In the genomic region with DNA sequence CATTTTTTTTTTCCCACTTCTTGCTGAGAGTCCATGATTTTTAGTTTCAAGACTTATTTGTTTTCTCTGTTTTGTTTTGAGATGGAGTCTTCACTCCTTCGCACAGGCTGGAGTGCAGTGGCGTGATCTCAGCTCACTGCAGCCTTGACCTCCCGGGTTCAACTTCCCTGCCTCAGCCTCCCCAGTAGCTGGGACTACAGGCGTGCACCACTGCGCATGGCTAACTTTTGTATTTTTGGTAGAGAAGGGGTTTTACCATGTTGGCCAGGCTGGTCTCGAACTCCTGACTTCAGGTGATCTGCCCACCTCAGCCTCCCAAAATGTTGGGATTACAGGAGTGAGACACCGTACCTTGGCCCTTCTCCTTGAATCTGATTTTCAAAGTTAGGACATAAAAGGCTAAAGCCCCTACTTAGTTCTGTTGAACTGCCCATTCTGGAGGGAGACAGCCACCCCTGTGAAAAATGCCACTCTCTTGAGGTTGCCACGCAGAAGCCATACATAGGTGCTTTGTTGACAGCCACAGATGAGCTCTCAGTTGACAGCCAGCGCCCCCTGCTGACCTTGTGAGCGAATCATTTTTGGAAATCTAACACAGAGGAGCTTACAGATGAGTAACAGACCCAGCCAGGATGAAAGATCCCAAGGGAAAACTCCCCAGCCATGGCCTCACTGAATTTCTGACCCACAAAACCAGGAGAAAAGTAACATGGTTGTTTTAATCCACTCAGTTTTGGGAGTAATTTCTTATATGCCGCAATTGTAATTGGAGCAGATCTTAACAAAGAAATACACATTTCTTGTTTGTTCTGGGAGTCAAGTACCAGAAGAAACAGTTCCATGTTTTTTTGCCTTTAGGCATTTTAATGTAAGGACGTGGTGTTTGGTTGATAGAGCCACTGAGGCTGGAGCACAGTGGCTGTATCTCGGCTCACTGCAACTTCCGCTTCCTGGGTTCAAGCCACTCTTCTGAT, we compare ENCODE assay signal across 8 cellular contexts. TPM values are rescaled to one million over a fixed set of nuclear protein-coding genes. Genes with fewer than 3 reads are reported as not detected.
DNase-seq lines count a peak whose midpoint lies in the region; ATAC-seq and TF ChIP-seq lines count a peak whose summit lies in the region.

No MANE protein-coding gene starts in this region.

- H2BK120ac ChIP-seq in mesenchymal stem cell (ENCODE audit: low read depth, low read length): no peak overlapping the region

- H3K4me1 Mint-ChIP-seq in activated CD4-positive, alpha-beta memory T cell treated with anti-CD3 and anti-CD28 coated beads, Interleukin-2, amount 10 ng/mL, durations not matched to agents 7 days and 5 days: peaks cover 15% of the 10 kb centered on the region
- H3K4me1 Mint-ChIP-seq in effector memory CD8-positive, alpha-beta T cell (ENCODE audit: low read depth in 2 of 2): peaks cover 2 to 4% of the 10 kb centered on the region in 2 donors

- no peak overlapping the region for H3K27ac Mint-ChIP-seq in activated CD4-positive, alpha-beta memory T cell treated with anti-CD3 and anti-CD28 coated beads, Interleukin-2, amount 10 ng/mL, durations not matched to agents 7 days and 5 days
- no peak overlapping the region for H3K27ac Mint-ChIP-seq in effector memory CD8-positive, alpha-beta T cell

- H3K4ac ChIP-seq in mesenchymal stem cell (ENCODE audit: low read depth in 1 of 2, low read length in 2 of 2): no peak overlapping the region

- no peak overlapping the region for H2AFZ ChIP-seq in mesenchymal stem cell (ENCODE audit: low read depth, low read length)

- H3K9ac ChIP-seq in mesenchymal stem cell (ENCODE audit: low read length): peak overlapping the region; percentile 60

- TF ChIP-seq CTCF in AG09319 (IDR thresholded peaks at IDR 0.05; ENCODE audit: low read depth, low read length): peak; percentile 89

- ATAC-seq in GM18873 (IDR thresholded peaks at IDR 0.05; ENCODE audit: low FRiP score, unreplicated experiment) (peak; percentile 66), HG03520 (IDR thresholded peaks at IDR 0.05; ENCODE audit: unreplicated experiment) (peak; percentile 77)
- ATAC-seq in effector memory CD8-positive, alpha-beta T cell (replicated peaks): peak; percentile 95

- no peaks in the 10 kb centered on the region for H3K36me3 ChIP-seq in mesenchymal stem cell (ENCODE audit: control insufficient read depth in 1 of 2, insufficient read depth in 2 of 2, low read depth in 1 of 2, low read length in 2 of 2)

- no peaks in the 10 kb centered on the region for H3K9me3 ChIP-seq in mesenchymal stem cell (ENCODE audit: control insufficient read depth, low read length)

- POLR2A ChIA-PET in activated CD4-positive, alpha-beta memory T cell treated with anti-CD3 and anti-CD28 coated beads, Interleukin-2, amount 10 ng/mL, durations not matched to agents 7 days and 5 days (lab: Charles Lee): interaction anchor here (0.9 kb wide), 1 partner anchor 9 kb away, joined by 3 read pairs; no protein-coding TSS in a partner anchor

- no peak overlapping the region for H3K18ac ChIP-seq in mesenchymal stem cell (ENCODE audit: low read depth in 1 of 2, low read length in 2 of 2)

- no peak overlapping the region for H3K14ac ChIP-seq in mesenchymal stem cell (ENCODE audit: low read length in 2 of 2)

- no peak overlapping the region for H4K91ac ChIP-seq in mesenchymal stem cell (ENCODE audit: low read length)

- DNase-seq in AG09319 (ENCODE audit: extremely low read depth, low read depth): peak; percentile 65
- DNase-seq in NCI-H82 (lab: John Stamatoyannopoulos, UW): peak; percentile 88
- DNase-seq in activated CD4-positive, alpha-beta memory T cell treated with anti-CD3 and anti-CD28 coated beads, Interleukin-2, amount 10 ng/mL, durations not matched to agents 7 days and 5 days: peak; percentile 85
- peak; percentile 71 to 76 (median 74) for DNase-seq in effector memory CD8-positive, alpha-beta T cell
- DNase-seq in mesenchymal stem cell: peak; percentile 86
- DNase-seq in stimulated activated CD8-positive, alpha-beta memory T cell treated with anti-CD3 and anti-CD28 coated beads, Interleukin-15, amount 100 ng/mL, for 4 hours (ENCODE audit: low read depth in 2 of 2): peak; percentile 45 to 61

- H2BK5ac ChIP-seq in mesenchymal stem cell (ENCODE audit: low read depth, low read length, poor library complexity, severe bottlenecking): no peak overlapping the region

- no peak overlapping the region for H3K4me3 Mint-ChIP-seq in activated CD4-positive, alpha-beta memory T cell treated with anti-CD3 and anti-CD28 coated beads, Interleukin-2, amount 10 ng/mL, durations not matched to agents 7 days and 5 days
- H3K4me3 Mint-ChIP-seq in effector memory CD8-positive, alpha-beta T cell: no peak overlapping the region

- no peak overlapping the region for H3K27ac ChIP-seq in mesenchymal stem cell (ENCODE audit: low read length, poor library complexity, severe bottlenecking)

- no peak overlapping the region for H3K4me2 ChIP-seq in mesenchymal stem cell (ENCODE audit: low read length, poor library complexity, severe bottlenecking)

- peaks cover 7% of the 10 kb centered on the region for H3K27me3 Mint-ChIP-seq in activated CD4-positive, alpha-beta memory T cell treated with anti-CD3 and anti-CD28 coated beads, Interleukin-2, amount 10 ng/mL, durations not matched to agents 7 days and 5 days
- peaks cover 0 to 5% of the 10 kb centered on the region in 2 donors for H3K27me3 Mint-ChIP-seq in effector memory CD8-positive, alpha-beta T cell

- no peak overlapping the region for H3K23ac ChIP-seq in mesenchymal stem cell (ENCODE audit: low read length in 2 of 2)

- H3K4me3 ChIP-seq in mesenchymal stem cell (ENCODE audit: insufficient read depth in 1 of 2, low read depth in 1 of 2, low read length in 2 of 2): no peak overlapping the region

- CTCF ChIA-PET in activated CD4-positive, alpha-beta memory T cell treated with anti-CD3 and anti-CD28 coated beads, Interleukin-2, amount 10 ng/mL, durations not matched to agents 7 days and 5 days (lab: Charles Lee): interaction anchor here (0.6 to 3.9 kb wide), 50 partner anchors 10 to 423 kb away, joined by 3 to 19 read pairs (median 4); a partner anchor contains a TSS

- no peak overlapping the region for H2BK12ac ChIP-seq in mesenchymal stem cell (ENCODE audit: low read length in 2 of 2)

- no peaks in the 10 kb centered on the region for H3K4me1 ChIP-seq in mesenchymal stem cell (ENCODE audit: control insufficient read depth, insufficient read depth, low read depth, low read length)

- no peaks in the 10 kb centered on the region for H3K27me3 ChIP-seq in mesenchymal stem cell (ENCODE audit: control insufficient read depth in 1 of 2, insufficient read depth in 1 of 2, low read length in 2 of 2)

- H3K36me3 Mint-ChIP-seq in activated CD4-positive, alpha-beta memory T cell treated with anti-CD3 and anti-CD28 coated beads, Interleukin-2, amount 10 ng/mL, durations not matched to agents 7 days and 5 days (ENCODE audit: low read depth): no peaks in the 10 kb centered on the region
- H3K36me3 Mint-ChIP-seq in effector memory CD8-positive, alpha-beta T cell (ENCODE audit: insufficient read depth): no peaks in the 10 kb centered on the region

- H3K79me1 ChIP-seq in mesenchymal stem cell (replicated peaks; ENCODE audit: low read length, poor library complexity, severe bottlenecking): no peaks in the 10 kb centered on the region

- H3K9me3 Mint-ChIP-seq in activated CD4-positive, alpha-beta memory T cell treated with anti-CD3 and anti-CD28 coated beads, Interleukin-2, amount 10 ng/mL, durations not matched to agents 7 days and 5 days: no peaks in the 10 kb centered on the region
- no peaks in the 10 kb centered on the region for H3K9me3 Mint-ChIP-seq in effector memory CD8-positive, alpha-beta T cell

- no peak overlapping the region for H2BK15ac ChIP-seq in mesenchymal stem cell (ENCODE audit: low read depth, poor library complexity, severe bottlenecking)

- 66% methylated on average over 14 of the region's 14 CpGs for WGBS in mesenchymal stem cell

- H2AK5ac ChIP-seq in mesenchymal stem cell (ENCODE audit: low read length, severe bottlenecking): no peak overlapping the region

- no peak overlapping the region for H4K8ac ChIP-seq in mesenchymal stem cell (ENCODE audit: low read length)

RNA-seq across cellular contexts. Expression of a gene that starts 38.8 kb away (rescaled TPM):
- total RNA-seq in activated CD4-positive, alpha-beta memory T cell treated with anti-CD3 and anti-CD28 coated beads, Interleukin-2, amount 10 ng/mL, durations not matched to agents 7 days and 5 days: under 1 TPM in 1 of 2 experiments, not detected in 1; 0.08 TPM
- not detected for polyA plus RNA-seq in mesenchymal stem cell (2013, experiment 1 of 2)
- not detected for polyA plus RNA-seq in mesenchymal stem cell (2013, experiment 2 of 2)

RNA-seq across cellular contexts. Expression of a gene that starts 47.2 kb away (rescaled TPM):
- 1 to 10 TPM; 6.9 to 7.6 TPM for total RNA-seq in activated CD4-positive, alpha-beta memory T cell treated with anti-CD3 and anti-CD28 coated beads, Interleukin-2, amount 10 ng/mL, durations not matched to agents 7 days and 5 days
- polyA plus RNA-seq in mesenchymal stem cell (2013, experiment 1 of 2): 3.6 TPM
- polyA plus RNA-seq in mesenchymal stem cell (2013, experiment 2 of 2): 2.8 TPM
